ENCODE assay signal across 8 cellular contexts in genomic region chr20:36237477-36237876, GRCh38. TPM values are rescaled to one million over a fixed set of nuclear protein-coding genes. Genes with fewer than 3 reads are reported as not detected.
DNase-seq lines count a peak whose midpoint lies in the region; ATAC-seq and TF ChIP-seq lines count a peak whose summit lies in the region.

No MANE protein-coding gene starts in this region.

- H3K4me1 ChIP-seq in CD8-positive, alpha-beta T cell (ENCODE audit: insufficient read depth, low read length) = peaks cover 32% of the 10 kb centered on the region
- H3K4me1 ChIP-seq in NT2/D1 (ENCODE audit: insufficient read depth, insufficient read length) (peaks cover 3% of the 10 kb centered on the region), neuron (ENCODE audit: insufficient read depth, low read length) (peaks cover 15% of the 10 kb centered on the region)
- H3K4me1 ChIP-seq in effector memory CD4-positive, alpha-beta T cell (ENCODE audit: control insufficient read depth, insufficient read depth, low read length, poor library complexity, severe bottlenecking) = peaks cover 6% of the 10 kb centered on the region

- no peaks in the 10 kb centered on the region for H3K9me3 Mint-ChIP-seq in CD8-positive, alpha-beta T cell

- peak overlapping the region; percentile 78 for H3K4me3 ChIP-seq in CD8-positive, alpha-beta T cell (ENCODE audit: low read depth, low read length)
- H3K4me3 ChIP-seq in NT2/D1 (ENCODE audit: insufficient read length, low read depth) (peak overlapping the region; percentile 70), neuron (ENCODE audit: low read length) (peak overlapping the region; percentile 90)
- peak overlapping the region; percentile 88 for H3K4me3 ChIP-seq in effector memory CD4-positive, alpha-beta T cell (ENCODE audit: insufficient read depth, low read depth, low read length, poor library complexity, severe bottlenecking)

- H3K27ac ChIP-seq in CD8-positive, alpha-beta T cell (ENCODE audit: low read depth, low read length) = no peak overlapping the region
- H3K27ac ChIP-seq in effector memory CD4-positive, alpha-beta T cell (ENCODE audit: insufficient read depth, low read length, poor library complexity, severe bottlenecking) = no peak overlapping the region

- H3K36me3 Mint-ChIP-seq in CD8-positive, alpha-beta T cell = peaks cover 45% of the 10 kb centered on the region

- CTCF ChIA-PET in CD8-positive, alpha-beta T cell (lab: Charles Lee) = interaction anchor here (1.1 to 1.5 kb wide), 4 partner anchors 19 to 367 kb away, joined by 3 to 4 read pairs (median 4); partner anchors contain the start of genes RAB5IF and SCAND1

- intact Hi-C loops in CD8-positive, alpha-beta T cell (cut with DNase I, micrococcal nuclease) = loop anchor here (2.0 to 10.0 kb wide), 6 partner anchors 173 to 1457 kb away; partner anchors contain the start of genes BLCAP (in 1 of the 2), CTNNBL1 (in 1 of the 2), ERGIC3 (in 1 of the 2) and NDRG3 (in 1 of the 2)
- intact Hi-C loops in head of caudate nucleus (cut with DNase I) = no loop called here

- H2AFZ ChIP-seq in neuron (ENCODE audit: low read depth, low read length) = no peak overlapping the region

- peak overlapping the region; percentile 96 for H3K4me3 Mint-ChIP-seq in CD8-positive, alpha-beta T cell

- POLR2A ChIA-PET in CD8-positive, alpha-beta T cell (lab: Charles Lee) = interaction anchor here (1.0 to 1.7 kb wide), 3 partner anchors 10 to 336 kb away, joined by 3 to 4 read pairs (median 3); no protein-coding TSS in a partner anchor

- no peak for ATAC-seq in CD8-positive, alpha-beta T cell
- ATAC-seq in HG03521 (IDR thresholded peaks at IDR 0.05; ENCODE audit: unreplicated experiment) = no peak

- no peak for TF ChIP-seq CTCF in CD8-positive, alpha-beta T cell (IDR thresholded peaks at IDR 0.05)

- H3K27me3 Mint-ChIP-seq in CD8-positive, alpha-beta T cell (ENCODE audit: low read depth) = no peaks in the 10 kb centered on the region

- DNase-seq in CD8-positive, alpha-beta T cell = no peak
- DNase-seq in NT2/D1 (ENCODE audit: low read depth, low spot score) = no peak
- DNase-seq in effector memory CD4-positive, alpha-beta T cell = no peak
- no peak for DNase-seq in KG1 (lab: John Stamatoyannopoulos, UW)
- DNase-seq in head of caudate nucleus = no peak
- no peak for DNase-seq in NCI-H82 treated with DMSO at 0.1 percent for 48 hours (lab: John Stamatoyannopoulos, UW; ENCODE audit: unreplicated experiment)

- H3K27ac Mint-ChIP-seq in CD8-positive, alpha-beta T cell = peak overlapping the region; percentile 93

- H3K27me3 ChIP-seq in CD8-positive, alpha-beta T cell (ENCODE audit: insufficient read depth, low read length) = no peaks in the 10 kb centered on the region
- no peaks in the 10 kb centered on the region for H3K27me3 ChIP-seq in NT2/D1 (ENCODE audit: insufficient read depth, insufficient read length)
- no peaks in the 10 kb centered on the region for H3K27me3 ChIP-seq in effector memory CD4-positive, alpha-beta T cell (replicated peaks; ENCODE audit: control insufficient read depth, insufficient read depth, low read length, poor library complexity, severe bottlenecking)
- no peaks in the 10 kb centered on the region for H3K27me3 ChIP-seq in neuron (ENCODE audit: insufficient read depth, low read length)

- no peaks in the 10 kb centered on the region for H3K9me3 ChIP-seq in CD8-positive, alpha-beta T cell (ENCODE audit: low read length)
- H3K9me3 ChIP-seq in NT2/D1 (ENCODE audit: insufficient read depth, low read length) (no peaks in the 10 kb centered on the region), neuron (ENCODE audit: low read length) (no peaks in the 10 kb centered on the region)
- no peaks in the 10 kb centered on the region for H3K9me3 ChIP-seq in effector memory CD4-positive, alpha-beta T cell (ENCODE audit: control insufficient read depth, low read length)

- peak overlapping the region; percentile 89 for H3K9ac ChIP-seq in NT2/D1 (ENCODE audit: insufficient read length, low read depth)

- peaks cover 11% of the 10 kb centered on the region for H3K36me3 ChIP-seq in CD8-positive, alpha-beta T cell (ENCODE audit: insufficient read depth, low read length)
- peaks cover 47% of the 10 kb centered on the region for H3K36me3 ChIP-seq in NT2/D1 (ENCODE audit: insufficient read depth, insufficient read length, low read length)
- peaks cover 19% of the 10 kb centered on the region for H3K36me3 ChIP-seq in effector memory CD4-positive, alpha-beta T cell (ENCODE audit: control insufficient read depth, insufficient read depth, low read length)
- peaks cover 27% of the 10 kb centered on the region for H3K36me3 ChIP-seq in neuron (ENCODE audit: insufficient read depth, low read length)

- peaks cover 52% of the 10 kb centered on the region for H3K4me1 Mint-ChIP-seq in CD8-positive, alpha-beta T cell (ENCODE audit: low read depth)

RNA-seq across cellular contexts. Expression of gene AAR2, which starts 1.2 kb away (rescaled TPM):
- total RNA-seq in CD8-positive, alpha-beta T cell = 10 to 100 TPM; 26.9 to 27.8 TPM
